ENCODE assay signal across 19 cellular contexts in the genomic region with DNA sequence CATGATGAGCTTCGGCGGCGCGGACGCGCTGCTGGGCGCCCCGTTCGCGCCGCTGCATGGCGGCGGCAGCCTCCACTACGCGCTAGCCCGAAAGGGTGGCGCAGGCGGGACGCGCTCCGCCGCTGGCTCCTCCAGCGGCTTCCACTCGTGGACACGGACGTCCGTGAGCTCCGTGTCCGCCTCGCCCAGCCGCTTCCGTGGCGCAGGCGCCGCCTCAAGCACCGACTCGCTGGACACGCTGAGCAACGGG. TPM values are rescaled to one million over a fixed set of nuclear protein-coding genes. Genes with fewer than 3 reads are reported as not detected.
DNase-seq lines count a peak whose midpoint lies in the region; ATAC-seq and TF ChIP-seq lines count a peak whose summit lies in the region.
"Had no signal": no experiment of that assay in that cellular context is flagged by ENCODE, and none has a peak within 500 bp of the region (broad histone marks: within the 10 kb centered on the region; RNA-seq: fewer than 3 reads in every experiment).

No MANE protein-coding gene starts in this region.

- H3K4me1 ChIP-seq in heart left ventricle: peaks cover 0 to 21% (median 9%) of the 10 kb centered on the region in 12 donors
- H3K4me1 ChIP-seq in tibial nerve: peaks cover 0 to 45% (median 7%) of the 10 kb centered on the region in 4 donors

- no peaks in the 10 kb centered on the region for H3F3A ChIP-seq in neural cell (ENCODE audit: insufficient read depth, low read length, poor library complexity, severe bottlenecking)

- TF ChIP-seq EP300 in neural cell (conservative IDR thresholded peaks at IDR 0.05; ENCODE audit: poor library complexity, severe bottlenecking) (no peak), tibial nerve (IDR thresholded peaks at IDR 0.05) (no peak)

- H3K9me3 ChIP-seq in heart left ventricle (no peaks in the 10 kb centered on the region), neural cell (ENCODE audit: low read length) (no peaks in the 10 kb centered on the region), tibial nerve (no peaks in the 10 kb centered on the region), MG63 (no peaks in the 10 kb centered on the region)
- H3K9me3 ChIP-seq: thyroid gland had no signal

- no peak overlapping the region for H2AFZ ChIP-seq in neural cell (ENCODE audit: low read depth, low read length)

- 2 to 9% (median 4%) methylated on average over 7 to 39 of the region's 39 CpGs; no CpG with 5 or more reads in 1 of the 4 donors for WGBS in heart left ventricle, 4 donors
- WGBS in tibial nerve, 2 donors: 3% methylated on average over 17 of the region's 39 CpGs; no CpG with 5 or more reads in 1 of the 2 donors

- H4K20me1 ChIP-seq in neural cell (ENCODE audit: insufficient read depth): no peaks in the 10 kb centered on the region

- peak overlapping the region in 9 of 12 donors; percentile 1 to 48 (median 28) for H3K4me3 ChIP-seq in heart left ventricle
- H3K4me3 ChIP-seq in dorsolateral prefrontal cortex: peak overlapping the region; percentile 3 to 71 (median 57)
- H3K4me3 ChIP-seq in neural cell (ENCODE audit: low read length): peak overlapping the region; percentile 70
- peak overlapping the region in 3 of 4 donors; percentile 9 to 44 (median 21) for H3K4me3 ChIP-seq in tibial nerve
- no peak overlapping the region for H3K4me3 ChIP-seq in MG63
- H3K4me3 ChIP-seq: thyroid gland had no signal

- H3K4me2 ChIP-seq in neural cell (ENCODE audit: low read length): no peak overlapping the region
- H3K4me2 ChIP-seq: KMS-11 had no signal

- no peak for DNase-seq in heart left ventricle
- DNase-seq in left ventricle myocardium superior: no peak
- DNase-seq in dorsolateral prefrontal cortex: no peak
- DNase-seq in tibial nerve (ENCODE audit: low spot score in 2 of 2): no peak
- DNase-seq in middle frontal gyrus (ENCODE audit: extremely low spot score, low spot score): no peak
- DNase-seq in NCI-H510A treated with DMSO at 0.1 percent for 48 hours (lab: John Stamatoyannopoulos, UW): no peak
- DNase-seq in MG63: no peak
- DNase-seq: left colon, NCI-H1417 treated with DMSO at 0.1 percent for 48 hours, Peyer's patch had no signal

- H3K9ac ChIP-seq in neural cell (ENCODE audit: low read length): peak overlapping the region; percentile 34
- H3K9ac ChIP-seq: KMS-11 had no signal

- H3K9me2 ChIP-seq in neural cell (ENCODE audit: insufficient read depth, low read length): no peaks in the 10 kb centered on the region

- TF ChIP-seq POLR2A in heart left ventricle (IDR thresholded peaks at IDR 0.05): no peak
- TF ChIP-seq POLR2A in tibial nerve (IDR thresholded peaks at IDR 0.05): no peak

- TF ChIP-seq RAD21 in neural cell (conservative IDR thresholded peaks at IDR 0.05): no peak

- H3K27me3 ChIP-seq in heart left ventricle: peaks cover 31 to 80% (median 50%) of the 10 kb centered on the region in 9 donors
- H3K27me3 ChIP-seq in dorsolateral prefrontal cortex: peaks cover 0 to 46% (median 23%) of the 10 kb centered on the region in 45 donors
- peaks cover 51% of the 10 kb centered on the region for H3K27me3 ChIP-seq in neural cell (ENCODE audit: insufficient read depth, low read depth, low read length)
- peaks cover 4 to 79% of the 10 kb centered on the region in 2 donors for H3K27me3 ChIP-seq in tibial nerve
- H3K27me3 ChIP-seq in MG63: peaks cover 36% of the 10 kb centered on the region

- TF ChIP-seq CTCF in heart left ventricle (IDR thresholded peaks at IDR 0.05) (no peak), dorsolateral prefrontal cortex (IDR thresholded peaks at IDR 0.05 in 54 of 56, conservative IDR thresholded peaks at IDR 0.05 in 2 of 56; ENCODE audit: low read depth in 1 of 56, partially characterized antibody in 56 of 56) (no peak), neural cell (IDR thresholded peaks at IDR 0.05; ENCODE audit: poor library complexity, severe bottlenecking) (no peak), tibial nerve (IDR thresholded peaks at IDR 0.05) (no peak)

- H3K36me3 ChIP-seq in heart left ventricle (no peaks in the 10 kb centered on the region), neural cell (ENCODE audit: insufficient read depth, low read length) (no peaks in the 10 kb centered on the region), tibial nerve (peaks cover 0 to 10% (median 0%) of the 10 kb centered on the region in 3 donors), MG63 (no peaks in the 10 kb centered on the region)
- H3K36me3 ChIP-seq: gastroesophageal sphincter, Peyer's patch, thyroid gland had no signal

- H3K79me2 ChIP-seq in neural cell (replicated peaks; ENCODE audit: insufficient read depth, low read length): no peaks in the 10 kb centered on the region

- no peak overlapping the region for H3K27ac ChIP-seq in heart left ventricle
- peak overlapping the region in 47 of 59 donors; percentile 5 to 86 (median 63) for H3K27ac ChIP-seq in dorsolateral prefrontal cortex
- no peak overlapping the region for H3K27ac ChIP-seq in neural cell (ENCODE audit: low read length)
- H3K27ac ChIP-seq in tibial nerve: no peak overlapping the region
- H3K27ac ChIP-seq: gastroesophageal sphincter, KMS-11, Peyer's patch, thyroid gland had no signal

- intact Hi-C loops in heart left ventricle (cut with DNase I) (no loop called here), left ventricle myocardium superior (cut with micrococcal nuclease) (no loop called here), dorsolateral prefrontal cortex (cut with DNase I) (no loop called here)

- ATAC-seq in heart left ventricle: no peak
- no peak for ATAC-seq in left ventricle myocardium superior

TF ChIP-seq in neural cell, 6 proteins besides CTCF, POLR2A, EP300 and RAD21:
- TF ChIP-seq SMC3 (conservative IDR thresholded peaks at IDR 0.05; ENCODE audit: poor library complexity): no peak
- no peak for TF ChIP-seq MXI1 (conservative IDR thresholded peaks at IDR 0.05; ENCODE audit: poor library complexity, severe bottlenecking)
- TF ChIP-seq, protein P1, sequence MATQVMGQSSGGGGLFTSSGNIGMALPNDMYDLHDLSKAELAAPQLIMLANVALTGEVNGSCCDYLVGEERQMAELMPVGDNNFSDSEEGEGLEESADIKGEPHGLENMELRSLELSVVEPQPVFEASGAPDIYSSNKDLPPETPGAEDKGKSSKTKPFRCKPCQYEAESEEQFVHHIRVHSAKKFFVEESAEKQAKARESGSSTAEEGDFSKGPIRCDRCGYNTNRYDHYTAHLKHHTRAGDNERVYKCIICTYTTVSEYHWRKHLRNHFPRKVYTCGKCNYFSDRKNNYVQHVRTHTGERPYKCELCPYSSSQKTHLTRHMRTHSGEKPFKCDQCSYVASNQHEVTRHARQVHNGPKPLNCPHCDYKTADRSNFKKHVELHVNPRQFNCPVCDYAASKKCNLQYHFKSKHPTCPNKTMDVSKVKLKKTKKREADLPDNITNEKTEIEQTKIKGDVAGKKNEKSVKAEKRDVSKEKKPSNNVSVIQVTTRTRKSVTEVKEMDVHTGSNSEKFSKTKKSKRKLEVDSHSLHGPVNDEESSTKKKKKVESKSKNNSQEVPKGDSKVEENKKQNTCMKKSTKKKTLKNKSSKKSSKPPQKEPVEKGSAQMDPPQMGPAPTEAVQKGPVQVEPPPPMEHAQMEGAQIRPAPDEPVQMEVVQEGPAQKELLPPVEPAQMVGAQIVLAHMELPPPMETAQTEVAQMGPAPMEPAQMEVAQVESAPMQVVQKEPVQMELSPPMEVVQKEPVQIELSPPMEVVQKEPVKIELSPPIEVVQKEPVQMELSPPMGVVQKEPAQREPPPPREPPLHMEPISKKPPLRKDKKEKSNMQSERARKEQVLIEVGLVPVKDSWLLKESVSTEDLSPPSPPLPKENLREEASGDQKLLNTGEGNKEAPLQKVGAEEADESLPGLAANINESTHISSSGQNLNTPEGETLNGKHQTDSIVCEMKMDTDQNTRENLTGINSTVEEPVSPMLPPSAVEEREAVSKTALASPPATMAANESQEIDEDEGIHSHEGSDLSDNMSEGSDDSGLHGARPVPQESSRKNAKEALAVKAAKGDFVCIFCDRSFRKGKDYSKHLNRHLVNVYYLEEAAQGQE (IDR thresholded peaks at IDR 0.05; ENCODE audit: borderline replicate concordance): no peak
- no peak for TF ChIP-seq EZH2 (IDR thresholded peaks at IDR 0.05; ENCODE audit: borderline replicate concordance, insufficient read depth, low read length, poor library complexity, severe bottlenecking)
- TF ChIP-seq POLR2AphosphoS5 (IDR thresholded peaks at IDR 0.05): no peak
- no peak for TF ChIP-seq TAF1 (IDR thresholded peaks at IDR 0.05; ENCODE audit: low read depth)

RNA-seq across cellular contexts. Expression of a gene that starts 0.2 kb away (rescaled TPM):
- total RNA-seq in heart left ventricle: under 1 TPM in 8 of 9 donors, not detected in 1; 0.07 to 0.51 (median 0.14) TPM
- under 1 TPM; 0.08 to 0.10 TPM for polyA plus RNA-seq in heart left ventricle
- 0.12 TPM for total RNA-seq in left ventricle myocardium superior
- 100 to 1,000 TPM in 54 of 120 experiments, 10 to 100 TPM in 66; 16.2 to 267 (median 91.7) TPM for total RNA-seq in dorsolateral prefrontal cortex
- polyA plus RNA-seq in neural cell: 0.05 and 0.42 TPM in 2 replicates
- polyA minus RNA-seq in neural cell: 0.23 and 0.24 TPM in 2 replicates
- total RNA-seq in tibial nerve: 1 to 10 TPM in 1 of 4 donors, under 1 TPM in 2, not detected in 1; 0.30 to 1.0 (median 0.78) TPM
- total RNA-seq in MG63 (2014; rRNA removed; shearing (Covaris generic); ENCODE audit: low replicate concordance): not detected in 2 replicates

RNA-seq across cellular contexts. Expression of a gene that starts 41.8 kb away (rescaled TPM):
- total RNA-seq in heart left ventricle (not detected), left ventricle myocardium superior (not detected), dorsolateral prefrontal cortex (1 to 10 TPM in 4 of 120 experiments, under 1 TPM in 37, not detected in 79; 0.31 to 1.4 (median 0.56) TPM), tibial nerve (not detected)
- polyA plus RNA-seq in heart left ventricle (not detected), neural cell (not detected in 2 replicates)
- not detected in 2 replicates for polyA minus RNA-seq in neural cell
- not detected in 2 replicates for total RNA-seq in MG63 (2014; rRNA removed; shearing (Covaris generic); ENCODE audit: low replicate concordance)
- total RNA-seq: activated CD4-positive, alpha-beta T cell treated with anti-CD3 and anti-CD28 coated beads, Interleukin-2, amount 10 ng/mL, durations not matched to agents 7 days and 5 days; activated T-helper 1 cell treated with anti-CD3 and anti-CD28 coated beads, Interleukin-12 subunit alpha, Interleukin-12 subunit beta, Interleukin-2, Interleukin-4 antibody, amounts not matched to agents 30 ng/mL and 10 ng/mL and 1 ng/mL, durations not matched to agents 14 hours and 24 hours and 36 hours; gastroesophageal sphincter; left colon; natural killer cell treated with Interleukin-12 subunit alpha and Interleukin-12 subunit beta and Interleukin-15 and Interleukin-18, amount 100 ng/mL, for 72 hours; NCI-H460; Peyer's patch; T-helper 17 cell; thyroid gland had no signal

Comparison
In these comparisons a context has a peak if more than half of its experiments do, and no peak if none do; other contexts are left out.
1. H3K27ac ChIP-seq: peak in dorsolateral prefrontal cortex (47 of 59); none in heart left ventricle (0 of 12), neural cell (single experiment) and tibial nerve (0 of 4).
2. RNA of a gene that starts 0.2 kb away (total RNA-seq): 16.2 to 267 TPM in dorsolateral prefrontal cortex; 0.30 to 1.0 TPM in tibial nerve, 0.07 to 0.51 TPM in heart left ventricle, 0.12 TPM in left ventricle myocardium superior (single experiment) and not detected in MG63; every median in the first group is over 4 times any median in the second.